In the genomic region with DNA sequence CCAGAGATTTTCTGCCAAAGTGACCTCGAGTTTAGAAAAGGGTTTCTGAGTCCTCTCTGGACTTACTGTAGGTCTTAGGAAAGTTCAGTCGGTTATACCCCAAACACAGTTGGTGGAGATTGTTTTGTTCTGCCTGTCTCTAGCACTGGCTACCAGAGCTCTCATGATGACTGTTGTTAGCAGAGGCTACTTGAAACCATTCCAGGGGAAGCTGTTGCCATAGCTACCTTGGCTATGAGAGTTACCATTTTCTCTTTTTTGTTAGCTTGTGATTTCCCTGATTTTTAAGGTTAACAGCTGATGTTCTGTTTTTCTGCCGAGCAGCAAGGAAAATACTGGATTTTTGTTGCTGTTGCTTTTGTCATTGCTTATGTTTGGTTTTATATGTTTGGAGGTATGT, we compare ENCODE assay signal across 9 cellular contexts. TPM values are rescaled to one million over a fixed set of nuclear protein-coding genes. Genes with fewer than 3 reads are reported as not detected.
DNase-seq lines count a peak whose midpoint lies in the region; ATAC-seq and TF ChIP-seq lines count a peak whose summit lies in the region.
"Had no signal": no experiment of that assay in that cellular context is flagged by ENCODE, and none has a peak within 500 bp of the region (broad histone marks: within the 10 kb centered on the region; RNA-seq: fewer than 3 reads in every experiment).

No MANE protein-coding gene starts in this region.

- no peak overlapping the region for H3K4me3 ChIP-seq in mucosa of descending colon

- H3K4me1 Mint-ChIP-seq in CD14-positive monocyte = peaks cover 52% of the 10 kb centered on the region
- H3K4me1 Mint-ChIP-seq in naive thymus-derived CD8-positive, alpha-beta T cell = peaks cover 6 to 27% (median 16%) of the 10 kb centered on the region in 4 donors

- POLR2A ChIA-PET in naive thymus-derived CD8-positive, alpha-beta T cell (lab: Charles Lee) = no interaction called here

- H3K9me3 ChIP-seq in mucosa of descending colon = no peaks in the 10 kb centered on the region

- DNase-seq in CD14-positive monocyte (ENCODE audit: low spot score) = no peak
- DNase-seq in NCI-H2081 treated with DMSO at 0.1 percent for 48 hours (lab: John Stamatoyannopoulos, UW) = peak; percentile 74
- peak; percentile 69 for DNase-seq in cerebellum (ENCODE audit: low spot score)
- DNase-seq in mucosa of descending colon = peak in 1 of 3 donors; percentile 54
- no peak for DNase-seq in naive thymus-derived CD8-positive, alpha-beta T cell
- DNase-seq: T-helper 9 cell had no signal

- H3K9me3 Mint-ChIP-seq in CD14-positive monocyte = peaks cover 0 to 2% (median 0%) of the 10 kb centered on the region in 7 donors
- H3K9me3 Mint-ChIP-seq in naive thymus-derived CD8-positive, alpha-beta T cell = no peaks in the 10 kb centered on the region

- TF ChIP-seq CTCF in CD14-positive monocyte (IDR thresholded peaks at IDR 0.05) = no peak
- TF ChIP-seq CTCF in mucosa of descending colon (IDR thresholded peaks at IDR 0.05) = no peak

- ATAC-seq in mucosa of descending colon (peak; percentile 13), GM21423 (IDR thresholded peaks at IDR 0.05; ENCODE audit: unreplicated experiment) (no peak), GM19463 (IDR thresholded peaks at IDR 0.05; ENCODE audit: unreplicated experiment) (no peak), HG02840 (IDR thresholded peaks at IDR 0.05; ENCODE audit: low FRiP score, unreplicated experiment) (no peak)
- no peak for ATAC-seq in naive thymus-derived CD8-positive, alpha-beta T cell

- no peaks in the 10 kb centered on the region for H3K36me3 ChIP-seq in mucosa of descending colon (ENCODE audit: low read depth)

- no peaks in the 10 kb centered on the region for H3K27me3 Mint-ChIP-seq in CD14-positive monocyte (ENCODE audit: low read depth in 3 of 3)
- no peaks in the 10 kb centered on the region for H3K27me3 Mint-ChIP-seq in naive thymus-derived CD8-positive, alpha-beta T cell

- intact Hi-C loops in CD14-positive monocyte (cut with micrococcal nuclease) (no loop called here), mucosa of descending colon (cut with DNase I, micrococcal nuclease) (no loop called here)

- H3K36me3 Mint-ChIP-seq in CD14-positive monocyte = peaks cover 56 to 68% of the 10 kb centered on the region in 2 donors
- peaks cover 5 to 72% (median 19%) of the 10 kb centered on the region in 3 donors for H3K36me3 Mint-ChIP-seq in naive thymus-derived CD8-positive, alpha-beta T cell

- peak overlapping the region in 5 of 7 donors; percentile 26 to 62 (median 39) for H3K27ac Mint-ChIP-seq in CD14-positive monocyte
- H3K27ac Mint-ChIP-seq in naive thymus-derived CD8-positive, alpha-beta T cell = peak overlapping the region in 4 of 10 donors; percentile 7 to 87 (median 32)

- H3K4me3 Mint-ChIP-seq in CD14-positive monocyte = no peak overlapping the region
- H3K4me3 Mint-ChIP-seq in naive thymus-derived CD8-positive, alpha-beta T cell = no peak overlapping the region

- peaks cover 50% of the 10 kb centered on the region for H3K4me1 ChIP-seq in mucosa of descending colon (ENCODE audit: low read depth)

RNA-seq across cellular contexts. Expression of a gene that starts 26.7 kb away (rescaled TPM):
- 10 to 100 TPM; 37.3 to 67.1 TPM for polyA plus RNA-seq in CD14-positive monocyte
- 67.1 TPM for total RNA-seq in cerebellum
- total RNA-seq in mucosa of descending colon = 100 to 1,000 TPM in 1 of 3 donors, 10 to 100 TPM in 2; 82.2 to 156 (median 92.7) TPM
- total RNA-seq in naive thymus-derived CD8-positive, alpha-beta T cell = 10 to 100 TPM; 47.6 to 49.9 TPM
- 10 to 100 TPM; 14.0 to 17.1 (median 15.0) TPM for polyA plus RNA-seq in naive thymus-derived CD8-positive, alpha-beta T cell

Comparison
In these comparisons a context has a peak if more than half of its experiments do, and no peak if none do; other contexts are left out.
1. DNase-seq: peak in NCI-H2081 treated with DMSO at 0.1 percent for 48 hours (single experiment) and cerebellum (single experiment); none in CD14-positive monocyte (single experiment) and naive thymus-derived CD8-positive, alpha-beta T cell (0 of 10).